ENCODE assay signal across 23 cellular contexts in the genomic region with DNA sequence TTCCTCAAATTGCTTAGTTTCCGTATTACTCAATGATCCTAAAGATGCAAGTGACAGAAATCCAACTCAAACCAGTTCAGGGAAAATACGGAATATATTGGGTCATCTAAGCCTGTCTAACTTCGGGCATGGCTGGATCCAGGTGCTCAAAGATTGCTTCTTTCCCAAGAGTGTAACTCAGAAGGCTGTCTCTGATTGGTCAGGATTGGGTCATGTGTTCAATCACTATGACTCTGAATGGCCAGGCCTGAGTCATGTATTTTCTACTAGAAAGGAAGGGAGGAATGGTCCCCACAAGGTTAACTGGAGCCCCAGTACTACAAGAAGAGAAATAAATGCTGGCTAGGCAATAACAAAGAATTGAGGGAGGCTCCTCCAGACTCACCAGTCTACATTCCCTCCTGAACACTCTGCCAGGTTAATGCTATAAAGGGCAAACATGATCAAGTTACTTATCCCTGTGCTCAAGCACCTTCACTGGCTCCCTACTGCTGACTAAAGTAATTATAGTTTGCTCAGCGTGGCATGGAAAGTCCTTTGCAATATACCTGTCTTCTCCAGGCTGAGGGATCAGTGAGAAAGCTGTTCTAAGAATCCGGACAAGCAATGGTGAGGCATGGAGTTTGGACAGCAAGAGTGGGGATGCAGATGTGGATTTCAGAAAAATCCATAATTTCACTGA. TPM values are rescaled to one million over a fixed set of nuclear protein-coding genes. Genes with fewer than 3 reads are reported as not detected.
DNase-seq lines count a peak whose midpoint lies in the region; TF ChIP-seq lines count a peak whose summit lies in the region.
"Had no signal": no experiment of that assay in that cellular context is flagged by ENCODE, and none has a peak within 500 bp of the region (broad histone marks: within the 10 kb centered on the region; RNA-seq: fewer than 3 reads in every experiment).

No MANE protein-coding gene starts in this region.

- H3K4me3 Mint-ChIP-seq in brain, result no peak overlapping the region
- H3K4me3 Mint-ChIP-seq: CD4-positive, alpha-beta T cell; central memory CD8-positive, alpha-beta T cell; stimulated activated naive CD8-positive, alpha-beta T cell treated with anti-CD3 and anti-CD28 coated beads, Interleukin-15, Interleukin-2, amounts not matched to agents 100 ng/mL and 50 ng/mL, for 24 hours; T-helper 2 cell treated with Interferon-gamma antibody and Interleukin-4, amounts not matched to agents 5 μg/mL and 100 μg/mL, for 36 hours had no signal

- DNase-seq in ACHN (peak; percentile 31), Caki2 (ENCODE audit: low read depth) (peak; percentile 45), NAMALWA (ENCODE audit: low spot score) (peak; percentile 60), GM20000 (ENCODE audit: low spot score) (no peak), NCI-H748 (lab: John Stamatoyannopoulos, UW; ENCODE audit: unreplicated experiment) (no peak)
- DNase-seq in activated CD8-positive, alpha-beta memory T cell treated with anti-CD3 and anti-CD28 coated beads, Interleukin-2, amount 50 U/mL, for 48 hours, result no peak
- DNase-seq: CD4-positive, alpha-beta T cell; dermis blood vessel endothelial cell; DMS153; GOT3; kidney glomerular epithelial cell; lower lobe of right lung; mucosa of descending colon; NCI-H1417 treated with DMSO at 0.1 percent for 48 hours; NK-92 treated with Interleukin-12 subunit alpha and Interleukin-12 subunit beta, amount 100 ng/mL, for 24 hours; RPMI8226; stimulated activated CD4-positive, alpha-beta T cell treated with anti-CD3 and anti-CD28 coated beads, Interleukin-4, amount 100 ng/mL, for 4 hours; thyroid gland had no signal

- H3K36me3 Mint-ChIP-seq in brain, result no peaks in the 10 kb centered on the region
- H3K36me3 Mint-ChIP-seq: activated naive CD4-positive, alpha-beta T cell treated with anti-CD3 and anti-CD28 coated beads, Interleukin-2, amount 50 U/mL, for 72 hours had no signal

- H3K27ac Mint-ChIP-seq in brain, result peak overlapping the region in 3 of 5 experiments; percentile 15 to 36 (median 21)
- H3K27ac Mint-ChIP-seq: activated naive CD4-positive, alpha-beta T cell treated with anti-CD3 and anti-CD28 coated beads, Interleukin-2, amount 50 U/mL, for 72 hours; CD4-positive, alpha-beta T cell; T-helper 2 cell treated with Interferon-gamma antibody and Interleukin-4, amounts not matched to agents 5 μg/mL and 100 μg/mL, for 36 hours had no signal

- in situ Hi-C loops in ACHN (cut with HindIII; ENCODE audit: low pct_ligation_motif_present, low pct_unique_long_range_greater_than_20kb, low sequenced_read_pairs) (no loop called here), Caki2 (cut with HindIII; ENCODE audit: low pct_unique_long_range_greater_than_20kb, low sequenced_read_pairs) (no loop called here)

- H3K27me3 Mint-ChIP-seq in brain, result peaks cover 12% of the 10 kb centered on the region
- H3K27me3 Mint-ChIP-seq: CD4-positive, alpha-beta T cell; central memory CD8-positive, alpha-beta T cell; stimulated activated naive CD8-positive, alpha-beta T cell treated with anti-CD3 and anti-CD28 coated beads, Interleukin-15, Interleukin-2, amounts not matched to agents 100 ng/mL and 50 ng/mL, for 24 hours had no signal

- H3K4me1 Mint-ChIP-seq in brain, result peaks cover 35% of the 10 kb centered on the region

- H3K9me3 Mint-ChIP-seq in brain, result peaks cover 0 to 8% (median 2%) of the 10 kb centered on the region in 5 experiments
- H3K9me3 Mint-ChIP-seq: CD4-positive, alpha-beta T cell; central memory CD8-positive, alpha-beta T cell; T-helper 2 cell treated with Interferon-gamma antibody and Interleukin-4, amounts not matched to agents 5 μg/mL and 100 μg/mL, for 36 hours had no signal

- TF ChIP-seq CTCF in brain (conservative IDR thresholded peaks at IDR 0.05) (no peak), GM20000 (IDR thresholded peaks at IDR 0.05; ENCODE audit: extremely low read depth, missing control alignments) (no peak)

RNA-seq across cellular contexts. Expression of gene PREX1, which starts 15.5 kb away (rescaled TPM):
- 39.4 and 41.4 TPM in 2 replicates for total RNA-seq in Caki2 (2014; rRNA removed; shearing (Covaris generic); ENCODE audit: low replicate concordance)
- polyA plus RNA-seq in brain (ENCODE audit: insufficient read depth, low read depth, low replicate concordance), result 64.3 TPM

Comparison
In these comparisons a context has a peak if more than half of its experiments do, and no peak if none do; other contexts are left out.
1. DNase-seq: peak in ACHN (single experiment), Caki2 (single experiment) and NAMALWA (single experiment); none in activated CD8-positive, alpha-beta memory T cell treated with anti-CD3 and anti-CD28 coated beads, Interleukin-2, amount 50 U/mL, for 48 hours (single experiment), GM20000 (single experiment) and NCI-H748 (single experiment).